ENCODE assay signal across 16 cellular contexts in the genomic region with DNA sequence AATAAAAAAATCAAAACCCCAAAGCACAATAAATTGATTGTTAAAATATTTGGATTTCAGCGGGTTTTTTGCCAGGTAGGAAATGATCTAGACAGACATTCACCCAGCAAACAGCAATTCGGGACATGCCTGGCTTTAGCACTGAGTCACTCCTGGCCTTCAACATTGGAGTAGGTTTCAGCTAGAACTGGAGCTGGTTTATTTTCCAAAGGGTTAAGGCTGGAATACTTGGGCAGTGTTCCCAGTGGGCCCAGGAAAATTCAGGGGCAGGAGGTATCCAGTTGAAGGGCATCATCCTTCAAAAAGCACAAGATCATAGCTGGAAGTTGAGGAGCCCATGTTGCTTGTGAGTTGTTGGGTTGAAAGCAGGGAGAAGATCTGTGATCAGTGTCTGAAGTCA. TPM values are rescaled to one million over a fixed set of nuclear protein-coding genes. Genes with fewer than 3 reads are reported as not detected.
DNase-seq lines count a peak whose midpoint lies in the region; ATAC-seq and TF ChIP-seq lines count a peak whose summit lies in the region.
"Had no signal": no experiment of that assay in that cellular context is flagged by ENCODE, and none has a peak within 500 bp of the region (broad histone marks: within the 10 kb centered on the region; RNA-seq: fewer than 3 reads in every experiment).

No MANE protein-coding gene starts in this region.

- TF ChIP-seq CTCF in HEK293 (tag by site-specific recombination; IDR thresholded peaks at IDR 0.05) (no peak), thoracic aorta (IDR thresholded peaks at IDR 0.05) (no peak)

- H3K36me3 Mint-ChIP-seq in natural killer cell treated with Interleukin-12 subunit alpha and Interleukin-12 subunit beta and Interleukin-15 and Interleukin-18, amount 100 ng/mL, for 72 hours = peaks cover under 1% of the 10 kb centered on the region

- no peak overlapping the region for H3K27ac Mint-ChIP-seq in natural killer cell treated with Interleukin-12 subunit alpha and Interleukin-12 subunit beta and Interleukin-15 and Interleukin-18, amount 100 ng/mL, for 72 hours
- H3K27ac Mint-ChIP-seq: activated naive CD8-positive, alpha-beta T cell treated with anti-CD3 and anti-CD28 coated beads, Interleukin-2, amount 50 U/mL, for 24 hours; CD4-positive, alpha-beta T cell; dendritic cell treated with granulocyte-macrophage colony-stimulating factor and Interleukin-4, amounts not matched to agents 40 ng/mL and 50 ng/mL, for 4 days had no signal

- H3K4me1 ChIP-seq in HEK293 (ENCODE audit: control insufficient read depth, insufficient read depth, low read length) = peaks cover 13% of the 10 kb centered on the region
- H3K4me1 ChIP-seq in thoracic aorta (ENCODE audit: control insufficient read depth in 1 of 2, low read depth in 2 of 2) = peaks cover 0 to 17% of the 10 kb centered on the region in 2 donors

- no peak overlapping the region for H3K27ac ChIP-seq in HEK293 (ENCODE audit: extremely low read depth, low read depth, low read length)
- H3K27ac ChIP-seq in thoracic aorta = peak overlapping the region; percentile 28 to 70

- DNase-seq in astrocyte of the hippocampus (ENCODE audit: low read depth, low spot score) (peak; percentile 30), glomerular visceral epithelial cell (ENCODE audit: extremely low spot score) (peak; percentile 9), thoracic aorta (ENCODE audit: low spot score) (no peak), activated gamma-delta T cell treated with Interleukin-2 at 50 U/mL for 16 hours (no peak)
- no peak for DNase-seq in natural killer cell treated with Interleukin-12 subunit alpha and Interleukin-12 subunit beta and Interleukin-15 and Interleukin-18, amount 100 ng/mL, for 72 hours (ENCODE audit: low spot score)
- DNase-seq: activated CD4-positive, alpha-beta T cell treated with anti-CD3 and anti-CD28 coated beads for 36 hours; activated naive CD8-positive, alpha-beta T cell treated with anti-CD3 and anti-CD28 coated beads, Interleukin-2, amount 50 U/mL, for 24 hours; CD4-positive, alpha-beta T cell; foreskin fibroblast; islet precursor cell; T-helper 1 cell; upper lobe of left lung had no signal

- H3K36me3 ChIP-seq in HEK293 (ENCODE audit: control insufficient read depth in 2 of 2, insufficient read depth in 1 of 2, low read length in 2 of 2) = peaks cover 33 to 58% of the 10 kb centered on the region in 2 experiments
- peaks cover 7% of the 10 kb centered on the region for H3K36me3 ChIP-seq in thoracic aorta

- H3K4me3 ChIP-seq in HEK293 (ENCODE audit: low read depth, low read length) (no peak overlapping the region), thoracic aorta (no peak overlapping the region)
- H3K4me3 ChIP-seq: K562, upper lobe of left lung had no signal

- POLR2A ChIA-PET in HEK293 (lab: Yijun Ruan, JAX) = no interaction called here

- no peaks in the 10 kb centered on the region for H3K27me3 ChIP-seq in thoracic aorta (replicated peaks; ENCODE audit: insufficient read depth)
- H3K27me3 ChIP-seq: upper lobe of left lung had no signal

- no peak for ATAC-seq in thoracic aorta (ENCODE audit: insufficient number of reproducible peaks, low FRiP score, low read depth)
- ATAC-seq in natural killer cell treated with Interleukin-12 subunit alpha and Interleukin-12 subunit beta and Interleukin-15 and Interleukin-18, amount 100 ng/mL, for 72 hours = no peak
- ATAC-seq in GM19035 (IDR thresholded peaks at IDR 0.05; ENCODE audit: unreplicated experiment) = no peak
- ATAC-seq: activated CD4-positive, alpha-beta T cell treated with anti-CD3 and anti-CD28 coated beads for 36 hours; activated naive CD8-positive, alpha-beta T cell treated with anti-CD3 and anti-CD28 coated beads, Interleukin-2, amount 50 U/mL, for 24 hours; K562 had no signal

- H3K9me3 Mint-ChIP-seq in natural killer cell treated with Interleukin-12 subunit alpha and Interleukin-12 subunit beta and Interleukin-15 and Interleukin-18, amount 100 ng/mL, for 72 hours = no peaks in the 10 kb centered on the region
- H3K9me3 Mint-ChIP-seq: activated naive CD8-positive, alpha-beta T cell treated with anti-CD3 and anti-CD28 coated beads, Interleukin-2, amount 50 U/mL, for 24 hours; CD4-positive, alpha-beta T cell; dendritic cell treated with granulocyte-macrophage colony-stimulating factor and Interleukin-4, amounts not matched to agents 40 ng/mL and 50 ng/mL, for 4 days had no signal

- H3K4me3 Mint-ChIP-seq in natural killer cell treated with Interleukin-12 subunit alpha and Interleukin-12 subunit beta and Interleukin-15 and Interleukin-18, amount 100 ng/mL, for 72 hours = no peak overlapping the region
- H3K4me3 Mint-ChIP-seq: activated CD4-positive, alpha-beta T cell treated with anti-CD3 and anti-CD28 coated beads for 36 hours; activated naive CD8-positive, alpha-beta T cell treated with anti-CD3 and anti-CD28 coated beads, Interleukin-2, amount 50 U/mL, for 24 hours; CD4-positive, alpha-beta T cell; dendritic cell treated with granulocyte-macrophage colony-stimulating factor and Interleukin-4, amounts not matched to agents 40 ng/mL and 50 ng/mL, for 4 days had no signal

- peaks cover 8 to 10% of the 10 kb centered on the region in 2 donors for H3K4me1 Mint-ChIP-seq in natural killer cell treated with Interleukin-12 subunit alpha and Interleukin-12 subunit beta and Interleukin-15 and Interleukin-18, amount 100 ng/mL, for 72 hours (ENCODE audit: low read depth in 2 of 2)

- no peaks in the 10 kb centered on the region for H3K27me3 Mint-ChIP-seq in natural killer cell treated with Interleukin-12 subunit alpha and Interleukin-12 subunit beta and Interleukin-15 and Interleukin-18, amount 100 ng/mL, for 72 hours
- H3K27me3 Mint-ChIP-seq: activated CD4-positive, alpha-beta T cell treated with anti-CD3 and anti-CD28 coated beads for 36 hours; activated naive CD8-positive, alpha-beta T cell treated with anti-CD3 and anti-CD28 coated beads, Interleukin-2, amount 50 U/mL, for 24 hours; CD4-positive, alpha-beta T cell; dendritic cell treated with granulocyte-macrophage colony-stimulating factor and Interleukin-4, amounts not matched to agents 40 ng/mL and 50 ng/mL, for 4 days had no signal

- H3K9me3 ChIP-seq in HEK293 (ENCODE audit: control insufficient read depth, insufficient read depth, low read depth, low read length) (no peaks in the 10 kb centered on the region), thoracic aorta (no peaks in the 10 kb centered on the region)
- H3K9me3 ChIP-seq: upper lobe of left lung had no signal

- CTCF ChIA-PET in HEK293 (lab: Yijun Ruan, JAX) = interaction anchor here (1.6 to 4.6 kb wide), 6 partner anchors 11 to 245 kb away, joined by 3 to 32 read pairs (median 8); no protein-coding TSS in a partner anchor

TF ChIP-seq in HEK293, 187 proteins besides CTCF, POLR2A, EP300 and RAD21:
- peak; percentile 68; the same call in 1 of the 2 replicates for TF ChIP-seq ZFP69B (tag by site-specific recombination; IDR thresholded peaks at IDR 0.05)
- TF ChIP-seq, protein P1, sequence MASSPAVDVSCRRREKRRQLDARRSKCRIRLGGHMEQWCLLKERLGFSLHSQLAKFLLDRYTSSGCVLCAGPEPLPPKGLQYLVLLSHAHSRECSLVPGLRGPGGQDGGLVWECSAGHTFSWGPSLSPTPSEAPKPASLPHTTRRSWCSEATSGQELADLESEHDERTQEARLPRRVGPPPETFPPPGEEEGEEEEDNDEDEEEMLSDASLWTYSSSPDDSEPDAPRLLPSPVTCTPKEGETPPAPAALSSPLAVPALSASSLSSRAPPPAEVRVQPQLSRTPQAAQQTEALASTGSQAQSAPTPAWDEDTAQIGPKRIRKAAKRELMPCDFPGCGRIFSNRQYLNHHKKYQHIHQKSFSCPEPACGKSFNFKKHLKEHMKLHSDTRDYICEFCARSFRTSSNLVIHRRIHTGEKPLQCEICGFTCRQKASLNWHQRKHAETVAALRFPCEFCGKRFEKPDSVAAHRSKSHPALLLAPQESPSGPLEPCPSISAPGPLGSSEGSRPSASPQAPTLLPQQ (tag by site-specific recombination; IDR thresholded peaks at IDR 0.05) = peak; percentile 74
- TF ChIP-seq, protein P2, sequence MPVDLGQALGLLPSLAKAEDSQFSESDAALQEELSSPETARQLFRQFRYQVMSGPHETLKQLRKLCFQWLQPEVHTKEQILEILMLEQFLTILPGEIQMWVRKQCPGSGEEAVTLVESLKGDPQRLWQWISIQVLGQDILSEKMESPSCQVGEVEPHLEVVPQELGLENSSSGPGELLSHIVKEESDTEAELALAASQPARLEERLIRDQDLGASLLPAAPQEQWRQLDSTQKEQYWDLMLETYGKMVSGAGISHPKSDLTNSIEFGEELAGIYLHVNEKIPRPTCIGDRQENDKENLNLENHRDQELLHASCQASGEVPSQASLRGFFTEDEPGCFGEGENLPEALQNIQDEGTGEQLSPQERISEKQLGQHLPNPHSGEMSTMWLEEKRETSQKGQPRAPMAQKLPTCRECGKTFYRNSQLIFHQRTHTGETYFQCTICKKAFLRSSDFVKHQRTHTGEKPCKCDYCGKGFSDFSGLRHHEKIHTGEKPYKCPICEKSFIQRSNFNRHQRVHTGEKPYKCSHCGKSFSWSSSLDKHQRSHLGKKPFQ (tag by site-specific recombination; IDR thresholded peaks at IDR 0.05) = no peak

RNA-seq across cellular contexts. Expression of a gene that starts 41.0 kb away (rescaled TPM):
- 10 to 100 TPM; 11.1 to 19.9 TPM for total RNA-seq in thoracic aorta
- total RNA-seq in natural killer cell treated with Interleukin-12 subunit alpha and Interleukin-12 subunit beta and Interleukin-15 and Interleukin-18, amount 100 ng/mL, for 72 hours = 10 to 100 TPM; 15.3 to 16.0 TPM

RNA-seq across cellular contexts. Expression of a gene that starts 42.9 kb away (rescaled TPM):
- 10 to 100 TPM; 71.2 to 92.4 TPM for total RNA-seq in thoracic aorta
- total RNA-seq in natural killer cell treated with Interleukin-12 subunit alpha and Interleukin-12 subunit beta and Interleukin-15 and Interleukin-18, amount 100 ng/mL, for 72 hours = 100 to 1,000 TPM; 131 to 157 TPM

Comparison
In these comparisons a context has a peak if more than half of its experiments do, and no peak if none do; other contexts are left out.
1. DNase-seq: peak in astrocyte of the hippocampus (single experiment) and glomerular visceral epithelial cell (single experiment); none in thoracic aorta (single experiment), activated gamma-delta T cell treated with Interleukin-2 at 50 U/mL for 16 hours (single experiment) and natural killer cell treated with Interleukin-12 subunit alpha and Interleukin-12 subunit beta and Interleukin-15 and Interleukin-18, amount 100 ng/mL, for 72 hours (single experiment).